Comparison of ENCODE assay signal across 8 cellular contexts in the genomic region with DNA sequence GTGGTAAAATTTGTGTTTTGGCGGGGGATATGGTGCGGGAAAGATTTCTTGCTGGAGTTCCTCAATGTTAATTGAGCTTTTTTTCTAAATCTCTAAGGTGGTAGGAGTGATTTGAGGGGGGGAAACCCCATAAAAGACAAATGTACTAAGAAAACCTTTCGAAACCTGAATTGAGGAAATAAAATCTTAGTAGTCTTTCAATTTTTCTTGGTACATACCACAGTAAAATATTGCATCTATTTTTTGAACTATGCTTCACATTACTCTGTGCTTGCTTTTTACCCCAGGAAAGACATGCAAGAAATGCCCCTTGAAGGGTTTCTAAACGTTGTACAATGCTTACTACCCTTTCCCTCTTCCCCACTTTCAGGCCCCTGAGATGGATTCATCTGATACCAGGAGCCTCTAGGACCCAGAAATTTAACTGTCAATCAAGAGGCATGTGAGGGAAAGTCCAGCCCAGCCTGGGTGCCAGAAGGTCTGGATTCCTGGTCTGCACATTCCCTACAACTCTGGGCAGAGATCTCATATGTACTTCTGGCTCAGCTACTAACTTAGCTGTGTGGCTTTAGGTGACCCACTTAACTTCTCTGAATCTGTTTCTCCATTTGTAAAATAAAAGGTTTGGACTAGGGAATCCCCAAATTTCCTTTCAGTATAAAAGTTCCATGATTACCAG. TPM values are rescaled to one million over a fixed set of nuclear protein-coding genes. Genes with fewer than 3 reads are reported as not detected.
DNase-seq lines count a peak whose midpoint lies in the region; ATAC-seq and TF ChIP-seq lines count a peak whose summit lies in the region.

No MANE protein-coding gene starts in this region.

- TF ChIP-seq POLR2A in vagina (IDR thresholded peaks at IDR 0.05), result no peak

- CTCF ChIA-PET in T-cell (lab: Charles Lee), result interaction anchor here (0.9 to 1.2 kb wide), 3 partner anchors 13 to 28 kb away, joined by 3 to 4 read pairs (median 3); no protein-coding TSS in a partner anchor

- H3K27ac ChIP-seq in right atrium auricular region (peak overlapping the region; percentile 62 to 66), vagina (peak overlapping the region; percentile 86)

- POLR2A ChIA-PET in T-cell (lab: Charles Lee), result interaction anchor here (0.6 to 1.5 kb wide), 4 partner anchors 12 to 80 kb away, joined by 3 to 7 read pairs (median 4); no protein-coding TSS in a partner anchor

- no peaks in the 10 kb centered on the region for H3K9me3 ChIP-seq in right atrium auricular region
- H3K9me3 ChIP-seq in vagina, result no peaks in the 10 kb centered on the region

- H3K36me3 Mint-ChIP-seq in T-cell, result peaks cover 4% of the 10 kb centered on the region
- H3K36me3 Mint-ChIP-seq in endothelial cell (ENCODE audit: low read depth, unreplicated experiment), result peaks cover 15% of the 10 kb centered on the region

- peaks cover 98 to 100% (median 99%) of the 10 kb centered on the region in 3 donors for H3K4me1 Mint-ChIP-seq in T-cell
- H3K4me1 Mint-ChIP-seq in endothelial cell (ENCODE audit: unreplicated experiment), result peaks cover 40% of the 10 kb centered on the region

- H3K9me3 Mint-ChIP-seq in T-cell (peaks cover 0 to 4% (median 0%) of the 10 kb centered on the region in 3 donors), endothelial cell (ENCODE audit: unreplicated experiment) (no peaks in the 10 kb centered on the region)

- ATAC-seq in Right ventricle myocardium superior (ENCODE audit: poor library complexity) (no peak), T-cell (replicated peaks in 1 of 4) (peak in 1 of 4 experiments; percentile 8)

- intact Hi-C loops in Right ventricle myocardium superior (cut with DNase I), result no loop called here
- intact Hi-C loops in vagina (cut with DNase I), result no loop called here

- H3K27ac Mint-ChIP-seq in T-cell (peak overlapping the region; percentile 99), endothelial cell (ENCODE audit: unreplicated experiment) (no peak overlapping the region)

- TF ChIP-seq CTCF in right atrium auricular region (IDR thresholded peaks at IDR 0.05), result no peak
- TF ChIP-seq CTCF in vagina (IDR thresholded peaks at IDR 0.05), result no peak
- no peak for TF ChIP-seq CTCF in endothelial cell (IDR thresholded peaks at IDR 0.05; ENCODE audit: unreplicated experiment)

- peak overlapping the region; percentile 63 to 84 (median 79) for H3K4me3 Mint-ChIP-seq in T-cell
- no peak overlapping the region for H3K4me3 Mint-ChIP-seq in endothelial cell (ENCODE audit: unreplicated experiment)

- H3K27me3 Mint-ChIP-seq in T-cell (no peaks in the 10 kb centered on the region), endothelial cell (ENCODE audit: unreplicated experiment) (peaks cover 11% of the 10 kb centered on the region)

- peaks cover 0 to 29% of the 10 kb centered on the region in 2 donors for H3K4me1 ChIP-seq in right atrium auricular region
- peaks cover 82% of the 10 kb centered on the region for H3K4me1 ChIP-seq in vagina

- DNase-seq in right atrium auricular region (ENCODE audit: low spot score) (no peak), Right ventricle myocardium superior (no peak), T-cell (no peak), left kidney (ENCODE audit: low read depth, low spot score) (peak; percentile 33), vagina (ENCODE audit: extremely low spot score in 2 of 2) (no peak), germinal center (ENCODE audit: low spot score) (no peak), NCI-H526 (lab: John Stamatoyannopoulos, UW) (no peak), endothelial cell (ENCODE audit: low spot score) (no peak)

- H3K4me3 ChIP-seq in right atrium auricular region (no peak overlapping the region), vagina (no peak overlapping the region)

- H3K27me3 ChIP-seq in right atrium auricular region (no peaks in the 10 kb centered on the region), vagina (no peaks in the 10 kb centered on the region)

- H3K36me3 ChIP-seq in right atrium auricular region (no peaks in the 10 kb centered on the region), vagina (no peaks in the 10 kb centered on the region)

RNA-seq across cellular contexts. Expression of gene PDCD4, which starts 5.8 kb away (rescaled TPM):
- total RNA-seq in right atrium auricular region (10 to 100 TPM; 22.1 to 22.6 TPM), Right ventricle myocardium superior (90.0 TPM), T-cell (100 to 1,000 TPM; 239 to 335 (median 309) TPM), vagina (110 TPM), endothelial cell (ENCODE audit: unreplicated experiment) (50.4 TPM)

RNA-seq across cellular contexts. Expression of gene BBIP1, which starts 53.0 kb away (rescaled TPM):
- total RNA-seq in right atrium auricular region, result 10 to 100 TPM; 18.2 to 23.1 TPM
- total RNA-seq in Right ventricle myocardium superior, result 16.0 TPM
- total RNA-seq in T-cell, result 10 to 100 TPM; 28.6 to 36.6 (median 32.0) TPM
- total RNA-seq in vagina, result 15.2 TPM
- 23.6 TPM for total RNA-seq in endothelial cell (ENCODE audit: unreplicated experiment)

RNA-seq across cellular contexts. Expression of gene SHOC2, which starts 53.5 kb away (rescaled TPM):
- total RNA-seq in right atrium auricular region (10 to 100 TPM; 32.9 to 48.9 TPM), Right ventricle myocardium superior (40.8 TPM), T-cell (10 to 100 TPM; 53.3 to 65.1 (median 54.0) TPM), vagina (40.0 TPM), endothelial cell (ENCODE audit: unreplicated experiment) (48.9 TPM)
